ENCODE assay signal across 1 cellular context in genomic region chr16:87778830-87779579, GRCh38.
A peak's percentile ranks its signal among the peaks of the same experiment; 100 is the strongest.
TF ChIP-seq lines count a peak whose summit lies in the region.

No MANE protein-coding gene starts in this region.

TF ChIP-seq in HepG2, 621 proteins besides CTCF, POLR2A, EP300 and RAD21 (continued from another document and continues in another):
- TF ChIP-seq TIGD3 (CRISPR knock-in tag; IDR thresholded peaks at IDR 0.05; ENCODE audit: borderline replicate concordance) (0 out of 2 replicates have a peak, but pooled peaks have one; percentile 68), ATF4 (CRISPR knock-in tag; IDR thresholded peaks at IDR 0.05) (peak; percentile 100), PLSCR1 (CRISPR knock-in tag; IDR thresholded peaks at IDR 0.05; ENCODE audit: borderline replicate concordance) (no peak), FOXJ3 (CRISPR knock-in tag; IDR thresholded peaks at IDR 0.05; ENCODE audit: borderline replicate concordance) (peak; percentile 90), MXD4 (CRISPR knock-in tag; IDR thresholded peaks at IDR 0.05) (peak; percentile 78), HCFC1 (IDR thresholded peaks at IDR 0.05; ENCODE audit: low read depth, low read length) (peak; percentile 28; the same call in 1 of the 2 replicates), TOPORS (CRISPR knock-in tag; IDR thresholded peaks at IDR 0.05) (peak; percentile 96), GATAD1 (CRISPR knock-in tag; IDR thresholded peaks at IDR 0.05) (peak; percentile 82), ZNF761 (CRISPR knock-in tag; conservative IDR thresholded peaks at IDR 0.05) (peak; percentile 95), TRIM22 (IDR thresholded peaks at IDR 0.05) (no peak), PAWR (CRISPR knock-in tag; IDR thresholded peaks at IDR 0.05; ENCODE audit: borderline replicate concordance) (no peak; the same call in 1 of the 2 replicates), NCOA1 (CRISPR knock-in tag; IDR thresholded peaks at IDR 0.05) (0 out of 2 replicates have a peak, but pooled peaks have one; percentile 29), KDM5B (CRISPR knock-in tag; IDR thresholded peaks at IDR 0.05; ENCODE audit: borderline replicate concordance) (peak; percentile 84), POLR2G (IDR thresholded peaks at IDR 0.05; ENCODE audit: low read depth, low read length) (peak; percentile 58; the same call in 1 of the 2 replicates), HOXA5 (CRISPR knock-in tag; IDR thresholded peaks at IDR 0.05) (peak; percentile 95), KLF15 (CRISPR knock-in tag; IDR thresholded peaks at IDR 0.05; ENCODE audit: borderline replicate concordance) (no peak; the same call in 1 of the 2 replicates), PBX3 (CRISPR knock-in tag; IDR thresholded peaks at IDR 0.05; ENCODE audit: borderline replicate concordance) (no peak), MTA3 (CRISPR knock-in tag; IDR thresholded peaks at IDR 0.05) (no peak), PRPF4 (IDR thresholded peaks at IDR 0.05; ENCODE audit: low read depth, low read length, poor library complexity, severe bottlenecking) (no peak), HNRNPLL (IDR thresholded peaks at IDR 0.05; ENCODE audit: low read depth, low read length, poor library complexity, severe bottlenecking) (peak; percentile 76), CCDC6 (CRISPR knock-in tag; IDR thresholded peaks at IDR 0.05) (peak; percentile 90; the same call in 1 of the 2 replicates), ELF3 (CRISPR knock-in tag; IDR thresholded peaks at IDR 0.05) (peak; percentile 97), ZNF281 (CRISPR knock-in tag; IDR thresholded peaks at IDR 0.05; ENCODE audit: borderline replicate concordance) (peak; percentile 72; the same call in 1 of the 2 replicates), KDM5A (IDR thresholded peaks at IDR 0.05; ENCODE audit: borderline replicate concordance, low read length) (no peak), THAP9 (CRISPR knock-in tag; IDR thresholded peaks at IDR 0.05; ENCODE audit: borderline replicate concordance) (peak; percentile 88), ZNF546 (CRISPR knock-in tag; conservative IDR thresholded peaks at IDR 0.05) (peak; percentile 66; the same call in 1 of the 2 replicates), ZBTB43 (CRISPR knock-in tag; conservative IDR thresholded peaks at IDR 0.05) (no peak), AGO2 (optimal IDR thresholded peaks at IDR 0.05; ENCODE audit: low read depth, low read length) (no peak), PHF21A (CRISPR knock-in tag; IDR thresholded peaks at IDR 0.05) (peak; percentile 87; the same call in 1 of the 2 replicates), GABPA (IDR thresholded peaks at IDR 0.05; ENCODE audit: low read depth, low read length) (no peak), GABPA (CRISPR knock-in tag; IDR thresholded peaks at IDR 0.05; ENCODE audit: low read depth) (peak; percentile 68), GTF3A (CRISPR knock-in tag; conservative IDR thresholded peaks at IDR 0.05) (peak; percentile 69; the same call in 1 of the 2 replicates), PTBP1 (IDR thresholded peaks at IDR 0.05; ENCODE audit: low read depth, low read length, poor library complexity, severe bottlenecking) (no peak), NPAS2 (CRISPR knock-in tag; IDR thresholded peaks at IDR 0.05; ENCODE audit: borderline replicate concordance) (no peak), NFIB (CRISPR knock-in tag; IDR thresholded peaks at IDR 0.05; ENCODE audit: borderline replicate concordance) (no peak), ZSCAN5A (CRISPR knock-in tag; IDR thresholded peaks at IDR 0.05; ENCODE audit: borderline replicate concordance) (0 out of 2 replicates have a peak, but pooled peaks have one; percentile 74), NFAT5 (CRISPR knock-in tag; IDR thresholded peaks at IDR 0.05) (no peak), ZFP36 (IDR thresholded peaks at IDR 0.05; ENCODE audit: borderline replicate concordance, low read depth, low read length, partially characterized antibody) (no peak)
